In genomic region chr10:62817763-62818425, GRCh38 we compare ENCODE assay signal across 8 cellular contexts. TPM values are rescaled to one million over a fixed set of nuclear protein-coding genes. Genes with fewer than 3 reads are reported as not detected.
DNase-seq lines count a peak whose midpoint lies in the region; ATAC-seq, FAIRE-seq and TF ChIP-seq lines count a peak whose summit lies in the region.

No MANE protein-coding gene starts in this region.

- ATAC-seq in GM18505 (IDR thresholded peaks at IDR 0.05; ENCODE audit: unreplicated experiment) (peak; percentile 26), HG02970 (IDR thresholded peaks at IDR 0.05; ENCODE audit: low FRiP score, unreplicated experiment) (peak; percentile 27)
- ATAC-seq in activated CD8-positive, alpha-beta memory T cell treated with anti-CD3 and anti-CD28 coated beads, Interleukin-2, amount 10 ng/mL, durations not matched to agents 7 days and 5 days: peak; percentile 28

- H3K27me3 Mint-ChIP-seq in activated CD8-positive, alpha-beta memory T cell treated with anti-CD3 and anti-CD28 coated beads, Interleukin-2, amount 10 ng/mL, durations not matched to agents 7 days and 5 days: peaks cover 68% of the 10 kb centered on the region
- H3K27me3 Mint-ChIP-seq in mesothelial cell of epicardium (ENCODE audit: low read depth): peaks cover 93% of the 10 kb centered on the region

- H3K4me3 ChIP-seq in AG04450 (ENCODE audit: low read depth, low read length) (peak overlapping the region; percentile 68), endothelial cell of umbilical vein (replicated peaks in 1 of 3; ENCODE audit: insufficient read depth in 1 of 3, low read depth in 1 of 3, low read length in 3 of 3) (peak overlapping the region; percentile 23 to 91 (median 51))

- H3K4me1 ChIP-seq in endothelial cell of umbilical vein (ENCODE audit: control insufficient read depth, extremely low read depth, insufficient read depth, low read length): peaks cover 24% of the 10 kb centered on the region

- no peaks in the 10 kb centered on the region for H3K9me1 ChIP-seq in endothelial cell of umbilical vein (replicated peaks; ENCODE audit: control insufficient read depth, extremely low read depth, insufficient read depth, low read length)

- H3K4me3 Mint-ChIP-seq in activated CD8-positive, alpha-beta memory T cell treated with anti-CD3 and anti-CD28 coated beads, Interleukin-2, amount 10 ng/mL, durations not matched to agents 7 days and 5 days: peak overlapping the region; percentile 83
- H3K4me3 Mint-ChIP-seq in mesothelial cell of epicardium: peak overlapping the region; percentile 85

- POLR2A ChIA-PET in AG04450 (lab: Yijun Ruan, JAX): interaction anchor here (1.0 to 3.2 kb wide), 2 partner anchors 13 to 180 kb away, joined by 3 to 12 read pairs; partner anchors contain the start of gene ADO
- POLR2A ChIA-PET in endothelial cell of umbilical vein (lab: Charles Lee): interaction anchor here (0.6 to 0.7 kb wide), 2 partner anchors 54 to 160 kb away, joined by 4 read pairs; no protein-coding TSS in a partner anchor

- H4K20me1 ChIP-seq in endothelial cell of umbilical vein (replicated peaks; ENCODE audit: control insufficient read depth, extremely low read depth, insufficient read depth, low read length): no peaks in the 10 kb centered on the region

- H3K9ac ChIP-seq in endothelial cell of umbilical vein (replicated peaks; ENCODE audit: extremely low read depth, insufficient read depth, low read length): no peak overlapping the region

- intact Hi-C loops in endothelial cell of umbilical vein (cut with micrococcal nuclease): loop anchor here (1.0 to 5.0 kb wide), 12 partner anchors 58 to 2001 kb away; partner anchors contain the start of genes RHOBTB1 and RTKN2

- H3K27me3 ChIP-seq in AG04450 (ENCODE audit: control insufficient read depth, insufficient read depth, low read length) (peaks cover 53% of the 10 kb centered on the region), endothelial cell of umbilical vein (ENCODE audit: control insufficient read depth in 2 of 2, insufficient read depth in 2 of 2, low read length in 2 of 2) (peaks cover 51 to 62% of the 10 kb centered on the region in 2 experiments)

- peak overlapping the region; percentile 92 for H3K27ac Mint-ChIP-seq in activated CD8-positive, alpha-beta memory T cell treated with anti-CD3 and anti-CD28 coated beads, Interleukin-2, amount 10 ng/mL, durations not matched to agents 7 days and 5 days
- H3K27ac Mint-ChIP-seq in mesothelial cell of epicardium: peak overlapping the region; percentile 95

- no peaks in the 10 kb centered on the region for H3K36me3 ChIP-seq in endothelial cell of umbilical vein (ENCODE audit: control insufficient read depth in 2 of 2, extremely low read depth in 1 of 2, insufficient read depth in 2 of 2, low read length in 2 of 2)

- H3K4me2 ChIP-seq in endothelial cell of umbilical vein (ENCODE audit: insufficient read depth, low read length): peak overlapping the region; percentile 97

- no TSS peak for BruUV-seq in endothelial cell of umbilical vein (replicated peaks; lab: Mats Ljungman, UMichigan)

- dilution Hi-C loops in endothelial cell of umbilical vein (cut with MboI; ENCODE audit: extremely low pct_ligation_motif_present, low sequenced_read_pairs): no loop called here

- peak; percentile 57 for FAIRE-seq in endothelial cell of umbilical vein (lab: Jason Lieb, UNC)

- H3K27ac ChIP-seq in AG04450 (ENCODE audit: low read depth, low read length): no peak overlapping the region
- H3K27ac ChIP-seq in endothelial cell of umbilical vein (ENCODE audit: insufficient read depth, low read depth, low read length): no peak overlapping the region

- H3K79me2 ChIP-seq in endothelial cell of umbilical vein (ENCODE audit: control insufficient read depth, insufficient read depth, low read length): no peaks in the 10 kb centered on the region

- H3K9me3 Mint-ChIP-seq in activated CD8-positive, alpha-beta memory T cell treated with anti-CD3 and anti-CD28 coated beads, Interleukin-2, amount 10 ng/mL, durations not matched to agents 7 days and 5 days (ENCODE audit: low read depth): no peaks in the 10 kb centered on the region
- no peaks in the 10 kb centered on the region for H3K9me3 Mint-ChIP-seq in mesothelial cell of epicardium

- H3K9me3 ChIP-seq in AG04450 (ENCODE audit: control insufficient read depth, insufficient read depth, low read length) (no peaks in the 10 kb centered on the region; the same call in 1 of the 2 replicates), endothelial cell of umbilical vein (replicated peaks; ENCODE audit: control insufficient read depth, insufficient read depth, low read length) (no peaks in the 10 kb centered on the region)

- H3K4me1 Mint-ChIP-seq in activated CD8-positive, alpha-beta memory T cell treated with anti-CD3 and anti-CD28 coated beads, Interleukin-2, amount 10 ng/mL, durations not matched to agents 7 days and 5 days: peaks cover 33% of the 10 kb centered on the region
- peaks cover 33% of the 10 kb centered on the region for H3K4me1 Mint-ChIP-seq in mesothelial cell of epicardium

- peaks cover 8% of the 10 kb centered on the region for H3K36me3 Mint-ChIP-seq in activated CD8-positive, alpha-beta memory T cell treated with anti-CD3 and anti-CD28 coated beads, Interleukin-2, amount 10 ng/mL, durations not matched to agents 7 days and 5 days
- H3K36me3 Mint-ChIP-seq in mesothelial cell of epicardium: no peaks in the 10 kb centered on the region

- CTCF ChIA-PET in AG04450 (lab: Charles Lee): interaction anchor here (0.6 to 4.3 kb wide), 44 partner anchors 8 to 1926 kb away, joined by 3 to 102 read pairs (median 4); partner anchors contain the start of gene ADO
- CTCF ChIA-PET in activated CD8-positive, alpha-beta memory T cell treated with anti-CD3 and anti-CD28 coated beads, Interleukin-2, amount 10 ng/mL, durations not matched to agents 7 days and 5 days (lab: Charles Lee): interaction anchor here (0.6 to 10.1 kb wide), 36 partner anchors 13 to 811 kb away, joined by 3 to 104 read pairs (median 5); partner anchors contain the start of gene ADO
- CTCF ChIA-PET in endothelial cell of umbilical vein (lab: Charles Lee): interaction anchor here (0.6 to 9.9 kb wide), 62 partner anchors 10 to 1002 kb away, joined by 3 to 232 read pairs (median 4); partner anchors contain the start of genes ADO and NRBF2

- peak overlapping the region; percentile 52 for H2AFZ ChIP-seq in endothelial cell of umbilical vein (ENCODE audit: low read depth, low read length)

- TF ChIP-seq CTCF in AG04450 (IDR thresholded peaks at IDR 0.05; ENCODE audit: low read depth, low read length) (peak; percentile 70), endothelial cell of umbilical vein (IDR thresholded peaks at IDR 0.05; ENCODE audit: extremely low read depth in 1 of 2, insufficient read depth in 1 of 2, low read depth in 1 of 2, low read length in 2 of 2) (peak; percentile 59 to 91), mesothelial cell of epicardium (IDR thresholded peaks at IDR 0.05; ENCODE audit: unreplicated experiment) (peak; percentile 73)

- peak; percentile 38 for TF ChIP-seq POLR2A in GM18505 (IDR thresholded peaks at IDR 0.05; ENCODE audit: borderline replicate concordance, extremely low read depth, insufficient read depth, insufficient read length)
- TF ChIP-seq POLR2A in endothelial cell of umbilical vein (IDR thresholded peaks at IDR 0.05; ENCODE audit: low read depth, low read length): no peak

- DNase-seq in AG04450 (ENCODE audit: low read depth, low spot score) (no peak), NCI-H345 (lab: John Stamatoyannopoulos, UW) (peak; percentile 53), endothelial cell of umbilical vein (ENCODE audit: low read depth, low spot score) (peak; percentile 62), mesothelial cell of epicardium (ENCODE audit: low spot score in 2 of 2, unreplicated experiment in 2 of 2) (peak; percentile 40 to 71)
- DNase-seq in activated CD8-positive, alpha-beta memory T cell treated with anti-CD3 and anti-CD28 coated beads, Interleukin-2, amount 10 ng/mL, durations not matched to agents 7 days and 5 days: peak; percentile 76
- peak; percentile 47 to 60 for DNase-seq in stimulated activated CD8-positive, alpha-beta memory T cell treated with anti-CD3 and anti-CD28 coated beads, Interleukin-7, amount 100 ng/mL, for 48 hours (ENCODE audit: extremely low read depth in 1 of 2, low read depth in 1 of 2)

TF ChIP-seq in endothelial cell of umbilical vein, 7 proteins besides CTCF, POLR2A, EP300 and RAD21 (continues in another document):
- TF ChIP-seq EZH2 (IDR thresholded peaks at IDR 0.05; ENCODE audit: borderline replicate concordance, low read depth, low read length, severe bottlenecking) (peak; percentile 56), MYC (IDR thresholded peaks at IDR 0.05; ENCODE audit: low read depth, low read length) (no peak)

RNA-seq across cellular contexts. Expression of gene EGR2, which starts 1.7 kb away (rescaled TPM):
- 0.57 and 0.61 TPM in 2 replicates for polyA plus RNA-seq in AG04450 (2011; rRNA removed)
- 0.39 and 0.51 TPM in 2 replicates for polyA minus RNA-seq in AG04450 (2011; rRNA and poly(A)+ RNA removed)
- total RNA-seq in activated CD8-positive, alpha-beta memory T cell treated with anti-CD3 and anti-CD28 coated beads, Interleukin-2, amount 10 ng/mL, durations not matched to agents 7 days and 5 days: 10 to 100 TPM in 1 of 2 experiments, 1 to 10 TPM in 1; 4.7 to 21.6 TPM
- total RNA-seq in endothelial cell of umbilical vein: 0.46 and 0.67 TPM in 2 replicates
- 0.47 and 0.54 TPM in 2 replicates for polyA plus RNA-seq in endothelial cell of umbilical vein
- 0.12 and 0.32 TPM in 2 replicates for polyA plus RNA-seq in endothelial cell of umbilical vein (2011; cell fraction: cytosol; rRNA removed)
- polyA plus RNA-seq in endothelial cell of umbilical vein (2011; cell fraction: nucleus; rRNA removed): 0.33 and 0.48 TPM in 2 replicates
- 0.07 TPM in 1 of 2 replicates, not detected in the other for polyA plus RNA-seq in endothelial cell of umbilical vein (2012)
- polyA minus RNA-seq in endothelial cell of umbilical vein: 0.42 and 2.2 TPM in 2 replicates
- polyA minus RNA-seq in endothelial cell of umbilical vein (2011; cell fraction: cytosol; rRNA and poly(A)+ RNA removed): not detected
- 0.24 and 0.58 TPM in 2 replicates for polyA minus RNA-seq in endothelial cell of umbilical vein (2011; cell fraction: nucleus; rRNA and poly(A)+ RNA removed)
- total RNA-seq in mesothelial cell of epicardium: 16.9 to 21.9 TPM (median 20.0 TPM) in 3 replicates

RNA-seq across cellular contexts. Expression of gene ADO, which starts 13.4 kb away (rescaled TPM):
- polyA plus RNA-seq in AG04450 (2011; rRNA removed): 13.3 and 17.8 TPM in 2 replicates
- polyA minus RNA-seq in AG04450 (2011; rRNA and poly(A)+ RNA removed): 6.8 and 11.5 TPM in 2 replicates
- 10 to 100 TPM; 19.4 to 25.9 TPM for total RNA-seq in activated CD8-positive, alpha-beta memory T cell treated with anti-CD3 and anti-CD28 coated beads, Interleukin-2, amount 10 ng/mL, durations not matched to agents 7 days and 5 days
- 14.1 and 14.5 TPM in 2 replicates for total RNA-seq in endothelial cell of umbilical vein
- polyA plus RNA-seq in endothelial cell of umbilical vein: 6.5 and 8.2 TPM in 2 replicates
- 5.2 and 6.1 TPM in 2 replicates for polyA plus RNA-seq in endothelial cell of umbilical vein (2011; cell fraction: cytosol; rRNA removed)
- polyA plus RNA-seq in endothelial cell of umbilical vein (2011; cell fraction: nucleus; rRNA removed): 2.9 and 3.8 TPM in 2 replicates
- 8.7 and 9.1 TPM in 2 replicates for polyA plus RNA-seq in endothelial cell of umbilical vein (2012)
- 7.2 and 8.1 TPM in 2 replicates for polyA minus RNA-seq in endothelial cell of umbilical vein
- 20.5 TPM for polyA minus RNA-seq in endothelial cell of umbilical vein (2011; cell fraction: cytosol; rRNA and poly(A)+ RNA removed)
- 5.7 and 6.3 TPM in 2 replicates for polyA minus RNA-seq in endothelial cell of umbilical vein (2011; cell fraction: nucleus; rRNA and poly(A)+ RNA removed)
- total RNA-seq in mesothelial cell of epicardium: 20.1 to 21.0 TPM (median 20.3 TPM) in 3 replicates
